22 cellular contexts compared by ENCODE assay signal in genomic region chr2:234481301-234481700, GRCh38. TPM values are rescaled to one million over a fixed set of nuclear protein-coding genes. Genes with fewer than 3 reads are reported as not detected.
DNase-seq lines count a peak whose midpoint lies in the region; ATAC-seq and TF ChIP-seq lines count a peak whose summit lies in the region.
"Had no signal": no experiment of that assay in that cellular context is flagged by ENCODE, and none has a peak within 500 bp of the region (broad histone marks: within the 10 kb centered on the region; RNA-seq: fewer than 3 reads in every experiment).

No MANE protein-coding gene starts in this region.

- H3K36me3 ChIP-seq in CD8-positive, alpha-beta memory T cell (ENCODE audit: insufficient read depth, low read length) = no peaks in the 10 kb centered on the region
- no peaks in the 10 kb centered on the region for H3K36me3 ChIP-seq in heart right ventricle
- H3K36me3 ChIP-seq: HAP-1, MG63 had no signal

- ATAC-seq in activated naive CD8-positive, alpha-beta T cell treated with anti-CD3 and anti-CD28 coated beads, Interleukin-2, amount 50 U/mL, for 24 hours = no peak
- no peak for ATAC-seq in central memory CD8-positive, alpha-beta T cell (replicated peaks; ENCODE audit: extremely low read depth, poor library complexity, severe bottlenecking)
- ATAC-seq in heart right ventricle = no peak
- ATAC-seq: GM12878, PC-3 had no signal

- H3K4me3 ChIP-seq in CD8-positive, alpha-beta memory T cell (ENCODE audit: low read length) = no peak overlapping the region
- no peak overlapping the region for H3K4me3 ChIP-seq in heart right ventricle
- H3K4me3 ChIP-seq: GM12878, HAP-1, MG63 had no signal

- no peak overlapping the region for H3K27ac ChIP-seq in CD8-positive, alpha-beta memory T cell (ENCODE audit: low read depth, low read length)
- no peak overlapping the region for H3K27ac ChIP-seq in heart right ventricle

- H3K9me3 ChIP-seq in CD8-positive, alpha-beta memory T cell (ENCODE audit: low read length) = no peaks in the 10 kb centered on the region
- H3K9me3 ChIP-seq in heart right ventricle = no peaks in the 10 kb centered on the region
- H3K9me3 ChIP-seq: HAP-1, MG63 had no signal

- no peak overlapping the region for H3K4me3 Mint-ChIP-seq in activated naive CD8-positive, alpha-beta T cell
- H3K4me3 Mint-ChIP-seq in activated naive CD8-positive, alpha-beta T cell treated with anti-CD3 and anti-CD28 coated beads, Interleukin-2, amount 50 U/mL, for 24 hours = no peak overlapping the region
- H3K4me3 Mint-ChIP-seq in CD8-positive, alpha-beta memory T cell = no peak overlapping the region
- H3K4me3 Mint-ChIP-seq in central memory CD8-positive, alpha-beta T cell = no peak overlapping the region

- CTCF ChIA-PET in CD8-positive, alpha-beta memory T cell (lab: Charles Lee) = interaction anchor here (3.0 kb wide), 1 partner anchor 192 kb away, joined by 14 read pairs; no protein-coding TSS in a partner anchor

- H3K4me1 Mint-ChIP-seq in activated naive CD8-positive, alpha-beta T cell (ENCODE audit: low read depth) = peaks cover 69% of the 10 kb centered on the region
- H3K4me1 Mint-ChIP-seq in activated naive CD8-positive, alpha-beta T cell treated with anti-CD3 and anti-CD28 coated beads, Interleukin-2, amount 50 U/mL, for 24 hours = peaks cover 67% of the 10 kb centered on the region
- peaks cover 59 to 87% (median 86%) of the 10 kb centered on the region in 3 donors for H3K4me1 Mint-ChIP-seq in CD8-positive, alpha-beta memory T cell
- peaks cover 70% of the 10 kb centered on the region for H3K4me1 Mint-ChIP-seq in central memory CD8-positive, alpha-beta T cell

- H3K27ac Mint-ChIP-seq in activated naive CD8-positive, alpha-beta T cell = peak overlapping the region; percentile 59
- H3K27ac Mint-ChIP-seq in activated naive CD8-positive, alpha-beta T cell treated with anti-CD3 and anti-CD28 coated beads, Interleukin-2, amount 50 U/mL, for 24 hours = no peak overlapping the region
- peak overlapping the region in 5 of 8 donors; percentile 19 to 99 (median 58) for H3K27ac Mint-ChIP-seq in CD8-positive, alpha-beta memory T cell
- peak overlapping the region; percentile 94 for H3K27ac Mint-ChIP-seq in central memory CD8-positive, alpha-beta T cell (ENCODE audit: low read depth)

- 88 to 92% methylated on average over 5 of the region's 5 CpGs for WGBS in heart right ventricle, 2 donors

- peaks cover 2% of the 10 kb centered on the region for H3K36me3 Mint-ChIP-seq in activated naive CD8-positive, alpha-beta T cell
- H3K36me3 Mint-ChIP-seq in activated naive CD8-positive, alpha-beta T cell treated with anti-CD3 and anti-CD28 coated beads, Interleukin-2, amount 50 U/mL, for 24 hours (ENCODE audit: low read depth) = peaks cover 3% of the 10 kb centered on the region
- peaks cover 5 to 10% (median 8%) of the 10 kb centered on the region in 3 donors for H3K36me3 Mint-ChIP-seq in CD8-positive, alpha-beta memory T cell
- peaks cover 16% of the 10 kb centered on the region for H3K36me3 Mint-ChIP-seq in central memory CD8-positive, alpha-beta T cell (ENCODE audit: insufficient read depth)

- H3K4me1 ChIP-seq in CD8-positive, alpha-beta memory T cell (ENCODE audit: insufficient read depth, low read length) = peaks cover 59% of the 10 kb centered on the region
- peaks cover 0 to 11% (median 0%) of the 10 kb centered on the region in 9 donors for H3K4me1 ChIP-seq in heart right ventricle
- H3K4me1 ChIP-seq: HAP-1 had no signal

- H3K27me3 Mint-ChIP-seq in activated naive CD8-positive, alpha-beta T cell = no peaks in the 10 kb centered on the region
- no peaks in the 10 kb centered on the region for H3K27me3 Mint-ChIP-seq in activated naive CD8-positive, alpha-beta T cell treated with anti-CD3 and anti-CD28 coated beads, Interleukin-2, amount 50 U/mL, for 24 hours
- H3K27me3 Mint-ChIP-seq in CD8-positive, alpha-beta memory T cell = peaks cover 0 to 2% of the 10 kb centered on the region in 2 donors
- no peaks in the 10 kb centered on the region for H3K27me3 Mint-ChIP-seq in central memory CD8-positive, alpha-beta T cell

- TF ChIP-seq CTCF in heart right ventricle (IDR thresholded peaks at IDR 0.05) = no peak

- POLR2A ChIA-PET in CD8-positive, alpha-beta memory T cell (lab: Charles Lee) = no interaction called here

- no peaks in the 10 kb centered on the region for H3K27me3 ChIP-seq in CD8-positive, alpha-beta memory T cell (ENCODE audit: insufficient read depth, low read length, poor library complexity, severe bottlenecking)
- no peaks in the 10 kb centered on the region for H3K27me3 ChIP-seq in heart right ventricle
- H3K27me3 ChIP-seq: MG63 had no signal

- no peak for DNase-seq in activated naive CD8-positive, alpha-beta T cell treated with anti-CD3 and anti-CD28 coated beads, Interleukin-2, amount 50 U/mL, for 24 hours
- no peak for DNase-seq in CD8-positive, alpha-beta memory T cell
- no peak for DNase-seq in central memory CD8-positive, alpha-beta T cell (ENCODE audit: low spot score in 2 of 2)
- DNase-seq in cerebellar cortex (ENCODE audit: low spot score) = no peak
- DNase-seq in inferior parietal cortex (ENCODE audit: extremely low spot score) = no peak
- DNase-seq in heart right ventricle = no peak
- DNase-seq: C1 segment of cervical spinal cord, GOT3, IMR-90, KG1, MG63, NCI-H1105 treated with DMSO at 0.1 percent for 48 hours, NCI-H146, NCI-H1930, NCI-H2107, NCI-H446, NCI-H524 treated with DMSO at 0.1 percent for 48 hours, NCI-H774, PC-3 had no signal

- no peaks in the 10 kb centered on the region for H3K9me3 Mint-ChIP-seq in activated naive CD8-positive, alpha-beta T cell (ENCODE audit: low read depth)
- H3K9me3 Mint-ChIP-seq in activated naive CD8-positive, alpha-beta T cell treated with anti-CD3 and anti-CD28 coated beads, Interleukin-2, amount 50 U/mL, for 24 hours = peaks cover 5% of the 10 kb centered on the region
- H3K9me3 Mint-ChIP-seq in CD8-positive, alpha-beta memory T cell = no peaks in the 10 kb centered on the region
- no peaks in the 10 kb centered on the region for H3K9me3 Mint-ChIP-seq in central memory CD8-positive, alpha-beta T cell

- intact Hi-C loops in heart right ventricle (cut with DNase I) = no loop called here

RNA-seq across cellular contexts. Expression of gene ARL4C, which starts 15.6 kb away (rescaled TPM):
- total RNA-seq in CD8-positive, alpha-beta memory T cell = 10 to 100 TPM; 54.0 to 54.7 TPM
- polyA plus RNA-seq in CD8-positive, alpha-beta memory T cell = 247 TPM
- 10 to 100 TPM in 1 of 10 donors, 1 to 10 TPM in 9; 1.1 to 13.3 (median 3.1) TPM for total RNA-seq in heart right ventricle
- polyA plus RNA-seq in heart right ventricle = 1 to 10 TPM; 1.0 to 1.2 TPM
